In the genomic region with DNA sequence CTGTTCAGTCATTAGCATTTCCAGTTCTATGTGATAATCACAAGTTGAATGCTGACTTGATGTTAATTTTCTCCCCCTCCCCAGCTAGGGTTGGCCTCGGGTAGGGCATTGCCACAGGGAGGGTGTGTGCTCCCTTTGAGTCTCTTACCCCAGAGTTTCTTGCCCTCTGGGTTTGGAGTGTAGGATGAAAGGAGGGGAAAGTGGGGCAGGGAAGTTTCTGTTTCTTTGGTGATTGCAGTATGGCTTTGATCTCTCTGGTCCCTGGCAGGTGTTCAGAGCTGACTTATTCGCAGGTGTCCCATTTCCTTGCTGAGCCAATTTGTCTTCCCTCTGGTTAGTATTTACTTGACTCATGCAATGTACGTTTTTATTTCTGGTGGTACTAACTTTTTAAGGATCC, we compare ENCODE assay signal across 20 cellular contexts.
DNase-seq lines count a peak whose midpoint lies in the region; ATAC-seq and TF ChIP-seq lines count a peak whose summit lies in the region.
"Had no signal": no experiment of that assay in that cellular context is flagged by ENCODE, and none has a peak within 500 bp of the region (broad histone marks: within the 10 kb centered on the region; RNA-seq: fewer than 3 reads in every experiment).

No MANE protein-coding gene starts in this region.

- ATAC-seq in DND-41 (ENCODE audit: insufficient read depth, low read depth) = peak; percentile 64; the same call in 2 of the 3 replicates
- no peak for ATAC-seq in HG03520 (IDR thresholded peaks at IDR 0.05; ENCODE audit: unreplicated experiment)
- ATAC-seq: A549 had no signal

- H3K79me2 ChIP-seq in DND-41 (ENCODE audit: insufficient read depth, low read length) = no peaks in the 10 kb centered on the region

- no peak overlapping the region for H3K4me2 ChIP-seq in DND-41 (ENCODE audit: insufficient read depth, low read length)
- H3K4me2 ChIP-seq: A549; BLaER1 treated with 17β-estradiol and CSF1 and Interleukin-3, amounts not matched to agents 10 nM and 100 nM had no signal

- H3K27me3 ChIP-seq in DND-41 (ENCODE audit: insufficient read depth, low read length, poor library complexity) (no peaks in the 10 kb centered on the region), thymus (ENCODE audit: control insufficient read depth, insufficient read depth) (no peaks in the 10 kb centered on the region)
- H3K27me3 ChIP-seq: BE2C; BLaER1 treated with 17β-estradiol and CSF1 and Interleukin-3, amounts not matched to agents 10 nM and 100 nM had no signal

- H4K20me1 ChIP-seq in DND-41 (ENCODE audit: insufficient read depth, low read length) = no peaks in the 10 kb centered on the region
- H4K20me1 ChIP-seq: BLaER1 treated with 17β-estradiol and CSF1 and Interleukin-3, amounts not matched to agents 10 nM and 100 nM had no signal

- in situ Hi-C loops in GM13977 (cut with MboI; ENCODE audit: low pct_unique_long_range_greater_than_20kb, low sequenced_read_pairs, unreplicated experiment) = no loop called here

- H3K4me3 ChIP-seq in DND-41 (ENCODE audit: low read depth in 1 of 2, low read length in 2 of 2) = no peak overlapping the region
- H3K4me3 ChIP-seq in Jurkat, Clone E6-1 (ENCODE audit: low read length) = no peak overlapping the region
- peak overlapping the region; percentile 20 for H3K4me3 ChIP-seq in thymus (ENCODE audit: low read length)
- H3K4me3 ChIP-seq: A549; BLaER1 treated with 17β-estradiol and CSF1 and Interleukin-3, amounts not matched to agents 10 nM and 100 nM; HAP-1 had no signal

- H3K27ac ChIP-seq in DND-41 (ENCODE audit: low read length) (no peak overlapping the region), thymus (ENCODE audit: low read depth) (peak overlapping the region; percentile 73)
- H3K27ac ChIP-seq: A549; BLaER1 treated with 17β-estradiol and CSF1 and Interleukin-3, amounts not matched to agents 10 nM and 100 nM had no signal

- peaks cover 3% of the 10 kb centered on the region; the same call in 1 of the 2 replicates for H3K4me1 ChIP-seq in DND-41 (ENCODE audit: insufficient read depth, low read length)
- H3K4me1 ChIP-seq in thymus (ENCODE audit: control insufficient read depth, insufficient read depth, low read length) = peaks cover 20% of the 10 kb centered on the region
- H3K4me1 ChIP-seq: A549; BE2C; BLaER1 treated with 17β-estradiol and CSF1 and Interleukin-3, amounts not matched to agents 10 nM and 100 nM; HAP-1 had no signal

- DNase-seq in DND-41 (peak; percentile 37), SW480 (ENCODE audit: low spot score) (peak; percentile 5), GM13977 (ENCODE audit: low spot score) (no peak), NCI-H748 treated with DMSO at 0.1 percent for 48 hours (lab: John Stamatoyannopoulos, UW) (no peak)
- DNase-seq in Jurkat, Clone E6-1 (ENCODE audit: low read depth, low spot score) = peak; percentile 93
- DNase-seq: 8988T; ACHN; AML-193; BE2C; Calu3; CD4-positive, alpha-beta memory T cell; COR-L47; DMS79; GF-D8; GOT3 had no signal

- H3K9me3 ChIP-seq in DND-41 (ENCODE audit: insufficient read depth, low read length, severe bottlenecking) = no peaks in the 10 kb centered on the region
- H3K9me3 ChIP-seq in thymus (ENCODE audit: control insufficient read depth) = peaks cover 6% of the 10 kb centered on the region
- H3K9me3 ChIP-seq: BE2C, HAP-1 had no signal

- TF ChIP-seq CTCF in DND-41 (IDR thresholded peaks at IDR 0.05; ENCODE audit: borderline replicate concordance, extremely low read depth, low read length, poor library complexity, severe bottlenecking) = no peak
- TF ChIP-seq CTCF in GM13977 (IDR thresholded peaks at IDR 0.05; ENCODE audit: extremely low read depth, insufficient read depth, missing control alignments) = no peak

- H3K36me3 ChIP-seq in DND-41 (ENCODE audit: insufficient read depth, low read length) (no peaks in the 10 kb centered on the region), thymus (ENCODE audit: control insufficient read depth, insufficient read depth) (peaks cover 3% of the 10 kb centered on the region)
- H3K36me3 ChIP-seq: BE2C; BLaER1 treated with 17β-estradiol and CSF1 and Interleukin-3, amounts not matched to agents 10 nM and 100 nM; HAP-1 had no signal

- no peak overlapping the region for H3K9ac ChIP-seq in DND-41 (ENCODE audit: low read depth, low read length)
- H3K9ac ChIP-seq: BLaER1 treated with 17β-estradiol and CSF1 and Interleukin-3, amounts not matched to agents 10 nM and 100 nM had no signal

- no peak overlapping the region for H2AFZ ChIP-seq in DND-41 (ENCODE audit: low read depth, low read length)

- WGBS in thymus = 7% methylated on average over 3 of the region's 3 CpGs

Comparison
In these comparisons a context has a peak if more than half of its experiments do, and no peak if none do; other contexts are left out.
1. DNase-seq: peak in DND-41 (single experiment), Jurkat, Clone E6-1 (single experiment) and SW480 (single experiment); none in GM13977 (single experiment) and NCI-H748 treated with DMSO at 0.1 percent for 48 hours (single experiment).